ENCODE assay signal across 29 cellular contexts in genomic region chr1:84402501-84402900, GRCh38. TPM values are rescaled to one million over a fixed set of nuclear protein-coding genes. Genes with fewer than 3 reads are reported as not detected.
"Had no signal": no experiment of that assay in that cellular context is flagged by ENCODE, and none has a peak within 500 bp of the region (broad histone marks: within the 10 kb centered on the region; RNA-seq: fewer than 3 reads in every experiment).

No MANE protein-coding gene starts in this region.

- DNase-seq: activated B cell treated with CpG ODN at 0.5 μM for 24 hours; activated CD4-positive, alpha-beta memory T cell treated with anti-CD3 and anti-CD28 coated beads for 36 hours; activated CD4-positive, alpha-beta T cell treated with anti-CD3 and anti-CD28 coated beads for 4 hours; activated CD4-positive, alpha-beta T cell treated with anti-CD3 and anti-CD28 coated beads, Interleukin-2, amount 10 ng/mL, durations not matched to agents 24 days and 14 days; activated CD4-positive, alpha-beta T cell treated with anti-CD3 and anti-CD28 coated beads, Interleukin-2, amount 50 U/mL, for 1 hour; activated CD4-positive, alpha-beta T cell treated with anti-CD3 and anti-CD28 coated beads, Interleukin-2, amount 50 U/mL, for 4 hours; activated CD4-positive, CD25-positive, alpha-beta regulatory T cell treated with anti-CD3 and anti-CD28 coated beads, Interleukin-2, amount 50 U/mL, for 72 hours; activated CD8-positive, alpha-beta memory T cell treated with anti-CD3 and anti-CD28 coated beads, Interleukin-2, amount 10 ng/mL, durations not matched to agents 7 days and 5 days; activated CD8-positive, alpha-beta memory T cell treated with anti-CD3 and anti-CD28 coated beads, Interleukin-2, amount 50 U/mL, for 48 hours; activated CD8-positive, alpha-beta T cell treated with anti-CD3 and anti-CD28 coated beads for 36 hours; activated effector memory CD4-positive, alpha-beta T cell treated with Interleukin-2 at 50 U/mL for 16 hours; activated gamma-delta T cell; activated naive CD4-positive, alpha-beta T cell treated with anti-CD3 and anti-CD28 coated beads, Interleukin-2, amount 10 ng/mL, durations not matched to agents 7 days and 5 days; activated naive CD4-positive, alpha-beta T cell treated with Interleukin-2 at 50 U/mL for 16 hours; activated naive CD8-positive, alpha-beta T cell treated with anti-CD3 and anti-CD28 coated beads, Interleukin-2, amount 10 ng/mL, durations not matched to agents 7 days and 5 days; activated naive CD8-positive, alpha-beta T cell treated with anti-CD3 and anti-CD28 coated beads, Interleukin-2, amount 50 U/mL, for 24 hours; activated T-cell treated with anti-CD3 and anti-CD28 coated beads, Interleukin-2, amount 50 U/mL, for 24 hours; activated T-cell treated with anti-CD3 and anti-CD28 coated beads, Interleukin-2, amount 50 U/mL, for 48 hours; amygdala; anterior cingulate cortex; caudate nucleus; T-helper 2 cell; T-helper 9 cell had no signal

- FAIRE-seq: bronchial epithelial cell, TTC549 had no signal

RNA-seq across cellular contexts. Expression of gene DNASE2B, which starts 4.2 kb away (rescaled TPM):
- total RNA-seq: activated B cell treated with CpG ODN at 0.5 μM for 24 hours; activated CD4-positive, alpha-beta memory T cell treated with anti-CD3 and anti-CD28 coated beads for 36 hours; activated CD4-positive, alpha-beta T cell treated with anti-CD3 and anti-CD28 coated beads, Interleukin-2, amount 10 ng/mL, durations not matched to agents 24 days and 14 days; activated CD8-positive, alpha-beta memory T cell treated with anti-CD3 and anti-CD28 coated beads, Interleukin-2, amount 10 ng/mL, durations not matched to agents 7 days and 5 days; activated CD8-positive, alpha-beta T cell treated with anti-CD3 and anti-CD28 coated beads for 36 hours; activated naive CD8-positive, alpha-beta T cell treated with anti-CD3 and anti-CD28 coated beads, Interleukin-2, amount 10 ng/mL, durations not matched to agents 7 days and 5 days; activated T-helper 2 cell treated with anti-CD3 and anti-CD28 coated beads, Interferon-gamma antibody, Interleukin-2, Interleukin-4, amounts not matched to agents 10 μg/mL and 5 μg/mL and 100 μg/mL, durations not matched to agents 14 hours and 24 hours and 36 hours; ascending aorta; bronchial epithelial cell; cardiac muscle cell; chondrocyte had no signal
- polyA plus RNA-seq: cardiac muscle cell had no signal
